Comparison of ENCODE assay signal across 8 cellular contexts in the genomic region with DNA sequence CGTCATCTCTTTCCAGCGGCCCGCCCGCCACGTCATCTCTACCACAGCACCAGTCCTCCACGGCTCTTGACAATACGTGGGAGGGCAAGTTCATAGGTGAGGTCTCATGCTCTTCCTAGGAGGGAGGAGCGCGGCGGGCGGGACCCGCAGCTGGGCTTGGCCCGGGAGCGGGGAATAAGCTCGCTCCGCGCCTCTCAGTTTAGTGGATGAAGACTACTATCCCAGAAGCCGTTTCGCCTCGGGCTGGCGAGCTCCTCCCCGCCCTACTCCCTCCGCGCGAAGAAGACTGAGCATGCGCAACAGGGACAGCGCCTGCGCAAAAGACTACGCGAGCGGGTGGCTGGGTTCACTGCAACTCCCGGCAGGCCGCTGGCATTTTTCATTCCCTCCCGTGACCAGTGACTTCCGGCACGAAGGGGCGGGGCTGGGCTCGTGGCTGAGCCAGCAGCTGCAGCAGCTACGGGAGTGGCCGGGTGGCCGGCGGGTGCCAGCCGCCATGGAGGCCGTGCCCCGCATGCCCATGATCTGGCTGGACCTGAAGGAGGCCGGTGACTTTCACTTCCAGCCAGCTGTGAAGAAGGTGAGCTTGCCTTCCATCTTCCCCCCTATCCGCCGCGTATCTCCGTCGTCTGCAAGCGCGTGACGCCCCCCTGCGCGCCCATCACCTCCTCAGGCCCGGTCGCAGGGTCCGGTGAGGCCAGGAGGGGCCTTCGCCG. TPM values are rescaled to one million over a fixed set of nuclear protein-coding genes. Genes with fewer than 3 reads are reported as not detected.
A peak's percentile ranks its signal among the peaks of the same experiment; 100 is the strongest.
DNase-seq lines count a peak whose midpoint lies in the region; ATAC-seq and TF ChIP-seq lines count a peak whose summit lies in the region.

A gene with protein sequence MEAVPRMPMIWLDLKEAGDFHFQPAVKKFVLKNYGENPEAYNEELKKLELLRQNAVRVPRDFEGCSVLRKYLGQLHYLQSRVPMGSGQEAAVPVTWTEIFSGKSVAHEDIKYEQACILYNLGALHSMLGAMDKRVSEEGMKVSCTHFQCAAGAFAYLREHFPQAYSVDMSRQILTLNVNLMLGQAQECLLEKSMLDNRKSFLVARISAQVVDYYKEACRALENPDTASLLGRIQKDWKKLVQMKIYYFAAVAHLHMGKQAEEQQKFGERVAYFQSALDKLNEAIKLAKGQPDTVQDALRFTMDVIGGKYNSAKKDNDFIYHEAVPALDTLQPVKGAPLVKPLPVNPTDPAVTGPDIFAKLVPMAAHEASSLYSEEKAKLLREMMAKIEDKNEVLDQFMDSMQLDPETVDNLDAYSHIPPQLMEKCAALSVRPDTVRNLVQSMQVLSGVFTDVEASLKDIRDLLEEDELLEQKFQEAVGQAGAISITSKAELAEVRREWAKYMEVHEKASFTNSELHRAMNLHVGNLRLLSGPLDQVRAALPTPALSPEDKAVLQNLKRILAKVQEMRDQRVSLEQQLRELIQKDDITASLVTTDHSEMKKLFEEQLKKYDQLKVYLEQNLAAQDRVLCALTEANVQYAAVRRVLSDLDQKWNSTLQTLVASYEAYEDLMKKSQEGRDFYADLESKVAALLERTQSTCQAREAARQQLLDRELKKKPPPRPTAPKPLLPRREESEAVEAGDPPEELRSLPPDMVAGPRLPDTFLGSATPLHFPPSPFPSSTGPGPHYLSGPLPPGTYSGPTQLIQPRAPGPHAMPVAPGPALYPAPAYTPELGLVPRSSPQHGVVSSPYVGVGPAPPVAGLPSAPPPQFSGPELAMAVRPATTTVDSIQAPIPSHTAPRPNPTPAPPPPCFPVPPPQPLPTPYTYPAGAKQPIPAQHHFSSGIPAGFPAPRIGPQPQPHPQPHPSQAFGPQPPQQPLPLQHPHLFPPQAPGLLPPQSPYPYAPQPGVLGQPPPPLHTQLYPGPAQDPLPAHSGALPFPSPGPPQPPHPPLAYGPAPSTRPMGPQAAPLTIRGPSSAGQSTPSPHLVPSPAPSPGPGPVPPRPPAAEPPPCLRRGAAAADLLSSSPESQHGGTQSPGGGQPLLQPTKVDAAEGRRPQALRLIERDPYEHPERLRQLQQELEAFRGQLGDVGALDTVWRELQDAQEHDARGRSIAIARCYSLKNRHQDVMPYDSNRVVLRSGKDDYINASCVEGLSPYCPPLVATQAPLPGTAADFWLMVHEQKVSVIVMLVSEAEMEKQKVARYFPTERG (N-terminal part only) (plus strand): TSS at position 421 of the 716 bp plus-strand sequence. CDS start 76 bp downstream, at position 497.

- peaks cover 37% of the 10 kb centered on the region for H3K36me3 Mint-ChIP-seq in activated T-cell treated with anti-CD3 and anti-CD28 coated beads, Interleukin-2, amount 50 U/mL, for 24 hours (ENCODE audit: low read depth)

- peak; percentile 71 for ATAC-seq in GM21717 (IDR thresholded peaks at IDR 0.05; ENCODE audit: unreplicated experiment)

- H3K4me1 Mint-ChIP-seq in activated T-cell treated with anti-CD3 and anti-CD28 coated beads, Interleukin-2, amount 50 U/mL, for 24 hours (ENCODE audit: low read depth): peaks cover 45% of the 10 kb centered on the region

- no peaks in the 10 kb centered on the region for H3K27me3 Mint-ChIP-seq in activated T-cell treated with anti-CD3 and anti-CD28 coated beads, Interleukin-2, amount 50 U/mL, for 24 hours

- no peaks in the 10 kb centered on the region for H3K9me3 Mint-ChIP-seq in activated T-cell treated with anti-CD3 and anti-CD28 coated beads, Interleukin-2, amount 50 U/mL, for 24 hours

- in situ Hi-C loops in KBM-7 (cut with MboI; ENCODE audit: low pct_unique_long_range_greater_than_20kb, low sequenced_read_pairs): no loop called here

- peak; percentile 86 for DNase-seq in DMS153 treated with DMSO at 0.1 percent for 48 hours (lab: John Stamatoyannopoulos, UW; ENCODE audit: unreplicated experiment)
- peak; percentile 99 for DNase-seq in KBM-7
- DNase-seq in activated T-cell treated with anti-CD3 and anti-CD28 coated beads, Interleukin-2, amount 50 U/mL, for 24 hours: peak; percentile 99
- peak; percentile 76 for DNase-seq in epithelial cell of proximal tubule (ENCODE audit: low read depth)
- peak; percentile 99 for DNase-seq in stimulated activated CD8-positive, alpha-beta memory T cell treated with anti-CD3 and anti-CD28 coated beads, Interleukin-4, amount 100 ng/mL, for 48 hours

- peak within 1 kb of the TSS; percentile 100 for H3K27ac Mint-ChIP-seq in activated T-cell treated with anti-CD3 and anti-CD28 coated beads, Interleukin-2, amount 50 U/mL, for 24 hours

- H3K27ac ChIP-seq in mucosa of rectum (ENCODE audit: low read depth in 2 of 2, low read length in 2 of 2): peak within 1 kb of the TSS; percentile 98 to 99

- no peaks in the 10 kb centered on the region for H3K9me3 ChIP-seq in mucosa of rectum (ENCODE audit: control insufficient read depth in 2 of 2, low read length in 2 of 2)

- no peaks in the 10 kb centered on the region for H3K27me3 ChIP-seq in mucosa of rectum (ENCODE audit: control insufficient read depth in 2 of 2, insufficient read depth in 2 of 2, low read length in 2 of 2)

- no peak for TF ChIP-seq CTCF in epithelial cell of proximal tubule (conservative IDR thresholded peaks at IDR 0.05; ENCODE audit: low read depth, low read length)

- H3K9ac ChIP-seq in mucosa of rectum (ENCODE audit: low read depth in 1 of 2, low read length in 2 of 2): peak within 1 kb of the TSS; percentile 77 to 99

- H3K4me3 Mint-ChIP-seq in activated T-cell treated with anti-CD3 and anti-CD28 coated beads, Interleukin-2, amount 50 U/mL, for 24 hours: peak within 1 kb of the TSS; percentile 100

- H3K4me3 ChIP-seq in epithelial cell of proximal tubule (ENCODE audit: low read depth, low read length): peak within 1 kb of the TSS; percentile 99
- peak within 1 kb of the TSS; percentile 96 to 97 for H3K4me3 ChIP-seq in mucosa of rectum (ENCODE audit: low read length in 2 of 2)

- peaks cover 0 to 9% of the 10 kb centered on the region in 2 donors for H3K36me3 ChIP-seq in mucosa of rectum (ENCODE audit: control insufficient read depth in 2 of 2, insufficient read depth in 2 of 2, low read length in 2 of 2)

- peaks cover 15 to 18% of the 10 kb centered on the region in 2 donors for H3K4me1 ChIP-seq in mucosa of rectum (ENCODE audit: control insufficient read depth in 2 of 2, insufficient read depth in 2 of 2, low read length in 2 of 2)

TF ChIP-seq in PFSK-1, 5 proteins besides CTCF, POLR2A, EP300 and RAD21:
- TF ChIP-seq TAF1 (IDR thresholded peaks at IDR 0.05; ENCODE audit: borderline replicate concordance, insufficient read depth, low read length) (peak; percentile 82; the same call in 1 of the 2 replicates), SIN3A (IDR thresholded peaks at IDR 0.05; ENCODE audit: borderline replicate concordance, insufficient read depth, low read length) (0 out of 2 replicates have a peak, but pooled peaks have one; percentile 57), POLR2AphosphoS5 (IDR thresholded peaks at IDR 0.05; ENCODE audit: low read depth, low read length) (peak; percentile 82), FOXP2 (optimal IDR thresholded peaks at IDR 0.05; ENCODE audit: borderline replicate concordance, extremely low read depth, extremely low read length, insufficient read depth) (peak; percentile 71)
- TF ChIP-seq, protein P1, sequence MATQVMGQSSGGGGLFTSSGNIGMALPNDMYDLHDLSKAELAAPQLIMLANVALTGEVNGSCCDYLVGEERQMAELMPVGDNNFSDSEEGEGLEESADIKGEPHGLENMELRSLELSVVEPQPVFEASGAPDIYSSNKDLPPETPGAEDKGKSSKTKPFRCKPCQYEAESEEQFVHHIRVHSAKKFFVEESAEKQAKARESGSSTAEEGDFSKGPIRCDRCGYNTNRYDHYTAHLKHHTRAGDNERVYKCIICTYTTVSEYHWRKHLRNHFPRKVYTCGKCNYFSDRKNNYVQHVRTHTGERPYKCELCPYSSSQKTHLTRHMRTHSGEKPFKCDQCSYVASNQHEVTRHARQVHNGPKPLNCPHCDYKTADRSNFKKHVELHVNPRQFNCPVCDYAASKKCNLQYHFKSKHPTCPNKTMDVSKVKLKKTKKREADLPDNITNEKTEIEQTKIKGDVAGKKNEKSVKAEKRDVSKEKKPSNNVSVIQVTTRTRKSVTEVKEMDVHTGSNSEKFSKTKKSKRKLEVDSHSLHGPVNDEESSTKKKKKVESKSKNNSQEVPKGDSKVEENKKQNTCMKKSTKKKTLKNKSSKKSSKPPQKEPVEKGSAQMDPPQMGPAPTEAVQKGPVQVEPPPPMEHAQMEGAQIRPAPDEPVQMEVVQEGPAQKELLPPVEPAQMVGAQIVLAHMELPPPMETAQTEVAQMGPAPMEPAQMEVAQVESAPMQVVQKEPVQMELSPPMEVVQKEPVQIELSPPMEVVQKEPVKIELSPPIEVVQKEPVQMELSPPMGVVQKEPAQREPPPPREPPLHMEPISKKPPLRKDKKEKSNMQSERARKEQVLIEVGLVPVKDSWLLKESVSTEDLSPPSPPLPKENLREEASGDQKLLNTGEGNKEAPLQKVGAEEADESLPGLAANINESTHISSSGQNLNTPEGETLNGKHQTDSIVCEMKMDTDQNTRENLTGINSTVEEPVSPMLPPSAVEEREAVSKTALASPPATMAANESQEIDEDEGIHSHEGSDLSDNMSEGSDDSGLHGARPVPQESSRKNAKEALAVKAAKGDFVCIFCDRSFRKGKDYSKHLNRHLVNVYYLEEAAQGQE (IDR thresholded peaks at IDR 0.05; ENCODE audit: insufficient read depth in 1 of 2, low read depth in 2 of 2, low read length in 2 of 2): no peak
TF ChIP-seq in PFSK-1: peak in this region for 4.

RNA-seq across cellular contexts. Expression of the gene that starts here (rescaled TPM):
- polyA plus RNA-seq in PFSK-1 (2012; ENCODE audit: insufficient read length, low read depth): 39.9 TPM
- 14.2 and 15.0 TPM in 2 replicates for total RNA-seq in epithelial cell of proximal tubule

Comparison
In these comparisons a context has a peak if more than half of its experiments do, and no peak if none do; other contexts are left out.
1. Peak in every context shown above with its lines: DNase-seq, ATAC-seq, H3K4me3 ChIP-seq and H3K27ac ChIP-seq.